In the genomic region with DNA sequence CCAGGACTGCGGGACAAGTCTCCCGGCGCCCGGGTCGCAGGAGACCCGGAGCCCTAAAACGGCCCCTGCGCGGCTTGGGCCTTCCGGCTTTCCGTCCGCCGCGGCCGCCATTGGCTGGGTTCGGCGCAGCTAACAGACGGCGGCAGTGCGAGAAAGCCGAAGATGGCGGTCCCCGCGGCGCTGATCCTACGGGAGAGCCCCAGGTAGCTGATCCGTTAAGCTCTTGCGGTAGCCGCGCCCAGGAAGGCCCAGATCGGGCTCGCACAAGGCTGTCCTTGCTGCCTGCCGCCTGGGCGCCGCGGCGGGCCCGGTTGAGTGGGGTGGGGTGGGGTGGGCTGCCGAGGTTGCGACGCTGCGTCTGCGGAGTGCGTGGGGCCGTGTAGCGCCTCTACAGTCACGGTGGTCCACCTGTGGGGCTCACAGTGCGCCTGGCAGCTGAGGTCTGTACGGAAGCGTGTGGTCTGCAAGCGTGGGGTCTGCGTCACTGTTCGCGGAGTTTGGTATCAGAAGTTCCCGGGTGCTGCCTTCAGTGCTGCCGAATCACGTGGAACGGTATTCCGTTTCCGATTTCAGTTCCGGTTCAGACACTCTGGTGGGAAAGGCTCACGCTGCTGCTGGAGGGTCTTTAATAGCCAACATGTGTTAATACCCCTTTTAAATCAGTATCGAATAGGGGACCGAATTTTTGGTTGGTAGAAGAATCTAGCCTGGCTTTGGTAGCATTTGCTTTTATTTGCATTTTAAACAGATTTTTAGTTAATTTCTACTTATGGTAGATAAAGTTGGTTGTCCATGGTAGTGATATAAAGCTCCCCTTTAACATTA, we compare ENCODE assay signal across 1 cellular context.
A peak's percentile ranks its signal among the peaks of the same experiment; 100 is the strongest.
TF ChIP-seq lines count a peak whose summit lies in the region.

Gene COMMD10, plus strand, starts transcription at position 135 of the 825 bp plus-strand sequence.

TF ChIP-seq in HepG2, 621 proteins besides CTCF, POLR2A, EP300 and RAD21 (continued from another document and continues in another):
- TF ChIP-seq CSRNP1 (CRISPR knock-in tag; IDR thresholded peaks at IDR 0.05) = peak; percentile 83; the same call in 1 of the 2 replicates
- TF ChIP-seq ZNF883 (CRISPR knock-in tag; IDR thresholded peaks at IDR 0.05; ENCODE audit: not compliant biosample characterization) = peak; percentile 79
- TF ChIP-seq, protein P1, sequence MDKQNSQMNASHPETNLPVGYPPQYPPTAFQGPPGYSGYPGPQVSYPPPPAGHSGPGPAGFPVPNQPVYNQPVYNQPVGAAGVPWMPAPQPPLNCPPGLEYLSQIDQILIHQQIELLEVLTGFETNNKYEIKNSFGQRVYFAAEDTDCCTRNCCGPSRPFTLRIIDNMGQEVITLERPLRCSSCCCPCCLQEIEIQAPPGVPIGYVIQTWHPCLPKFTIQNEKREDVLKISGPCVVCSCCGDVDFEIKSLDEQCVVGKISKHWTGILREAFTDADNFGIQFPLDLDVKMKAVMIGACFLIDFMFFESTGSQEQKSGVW (CRISPR knock-in tag; IDR thresholded peaks at IDR 0.05; ENCODE audit: borderline replicate concordance) = no peak
- peak; percentile 63 for TF ChIP-seq TFDP1 (CRISPR knock-in tag; IDR thresholded peaks at IDR 0.05; ENCODE audit: borderline replicate concordance)
- TF ChIP-seq ZNF274 (CRISPR knock-in tag; IDR thresholded peaks at IDR 0.05) = peak; percentile 89
- no peak for TF ChIP-seq MIXL1 (CRISPR knock-in tag; IDR thresholded peaks at IDR 0.05)
- TF ChIP-seq, protein P2, sequence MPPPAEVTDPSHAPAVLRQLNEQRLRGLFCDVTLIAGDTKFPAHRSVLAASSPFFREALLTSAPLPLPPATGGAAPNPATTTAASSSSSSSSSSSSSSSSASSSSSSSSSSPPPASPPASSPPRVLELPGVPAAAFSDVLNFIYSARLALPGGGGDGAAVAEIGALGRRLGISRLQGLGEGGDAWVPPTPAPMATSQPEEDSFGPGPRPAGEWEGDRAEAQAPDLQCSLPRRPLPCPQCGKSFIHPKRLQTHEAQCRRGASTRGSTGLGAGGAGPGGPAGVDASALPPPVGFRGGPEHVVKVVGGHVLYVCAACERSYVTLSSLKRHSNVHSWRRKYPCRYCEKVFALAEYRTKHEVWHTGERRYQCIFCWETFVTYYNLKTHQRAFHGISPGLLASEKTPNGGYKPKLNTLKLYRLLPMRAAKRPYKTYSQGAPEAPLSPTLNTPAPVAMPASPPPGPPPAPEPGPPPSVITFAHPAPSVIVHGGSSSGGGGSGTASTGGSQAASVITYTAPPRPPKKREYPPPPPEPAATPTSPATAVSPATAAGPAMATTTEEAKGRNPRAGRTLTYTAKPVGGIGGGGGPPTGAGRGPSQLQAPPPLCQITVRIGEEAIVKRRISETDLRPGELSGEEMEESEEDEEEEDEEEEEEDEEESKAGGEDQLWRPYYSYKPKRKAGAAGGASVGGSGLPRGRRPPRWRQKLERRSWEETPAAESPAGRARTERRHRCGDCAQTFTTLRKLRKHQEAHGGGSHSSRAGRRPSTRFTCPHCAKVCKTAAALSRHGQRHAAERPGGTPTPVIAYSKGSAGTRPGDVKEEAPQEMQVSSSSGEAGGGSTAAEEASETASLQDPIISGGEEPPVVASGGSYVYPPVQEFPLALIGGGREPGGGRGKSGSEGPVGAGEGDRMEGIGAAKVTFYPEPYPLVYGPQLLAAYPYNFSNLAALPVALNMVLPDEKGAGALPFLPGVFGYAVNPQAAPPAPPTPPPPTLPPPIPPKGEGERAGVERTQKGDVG (CRISPR knock-in tag; IDR thresholded peaks at IDR 0.05; ENCODE audit: borderline replicate concordance) = peak; percentile 82
- TF ChIP-seq ARID4A (CRISPR knock-in tag; IDR thresholded peaks at IDR 0.05; ENCODE audit: borderline replicate concordance) = peak; percentile 92; the same call in 1 of the 2 replicates
- TF ChIP-seq, protein P3, sequence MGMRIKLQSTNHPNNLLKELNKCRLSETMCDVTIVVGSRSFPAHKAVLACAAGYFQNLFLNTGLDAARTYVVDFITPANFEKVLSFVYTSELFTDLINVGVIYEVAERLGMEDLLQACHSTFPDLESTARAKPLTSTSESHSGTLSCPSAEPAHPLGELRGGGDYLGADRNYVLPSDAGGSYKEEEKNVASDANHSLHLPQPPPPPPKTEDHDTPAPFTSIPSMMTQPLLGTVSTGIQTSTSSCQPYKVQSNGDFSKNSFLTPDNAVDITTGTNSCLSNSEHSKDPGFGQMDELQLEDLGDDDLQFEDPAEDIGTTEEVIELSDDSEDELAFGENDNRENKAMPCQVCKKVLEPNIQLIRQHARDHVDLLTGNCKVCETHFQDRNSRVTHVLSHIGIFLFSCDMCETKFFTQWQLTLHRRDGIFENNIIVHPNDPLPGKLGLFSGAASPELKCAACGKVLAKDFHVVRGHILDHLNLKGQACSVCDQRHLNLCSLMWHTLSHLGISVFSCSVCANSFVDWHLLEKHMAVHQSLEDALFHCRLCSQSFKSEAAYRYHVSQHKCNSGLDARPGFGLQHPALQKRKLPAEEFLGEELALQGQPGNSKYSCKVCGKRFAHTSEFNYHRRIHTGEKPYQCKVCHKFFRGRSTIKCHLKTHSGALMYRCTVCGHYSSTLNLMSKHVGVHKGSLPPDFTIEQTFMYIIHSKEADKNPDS (CRISPR knock-in tag; IDR thresholded peaks at IDR 0.05) = no peak
- peak; percentile 78 for TF ChIP-seq ASH2L (IDR thresholded peaks at IDR 0.05; ENCODE audit: insufficient read length, low read depth, low read length)
- TF ChIP-seq ZNF567 (CRISPR knock-in tag; IDR thresholded peaks at IDR 0.05; ENCODE audit: borderline replicate concordance) = peak; percentile 82; the same call in 1 of the 2 replicates
- peak; percentile 79 for TF ChIP-seq SPEN (CRISPR knock-in tag; IDR thresholded peaks at IDR 0.05; ENCODE audit: low read depth)
- TF ChIP-seq, protein P4, sequence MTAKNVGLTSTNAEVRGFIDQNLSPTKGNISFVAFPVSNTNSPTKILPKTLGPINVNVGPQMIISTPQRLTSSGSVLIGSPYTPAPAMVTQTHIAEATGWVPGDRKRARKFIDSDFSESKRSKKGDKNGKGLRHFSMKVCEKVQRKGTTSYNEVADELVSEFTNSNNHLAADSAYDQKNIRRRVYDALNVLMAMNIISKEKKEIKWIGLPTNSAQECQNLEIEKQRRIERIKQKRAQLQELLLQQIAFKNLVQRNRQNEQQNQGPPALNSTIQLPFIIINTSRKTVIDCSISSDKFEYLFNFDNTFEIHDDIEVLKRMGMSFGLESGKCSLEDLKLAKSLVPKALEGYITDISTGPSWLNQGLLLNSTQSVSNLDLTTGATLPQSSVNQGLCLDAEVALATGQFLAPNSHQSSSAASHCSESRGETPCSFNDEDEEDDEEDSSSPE (CRISPR knock-in tag; IDR thresholded peaks at IDR 0.05) = peak; percentile 70
- TF ChIP-seq SNAPC2 (CRISPR knock-in tag; IDR thresholded peaks at IDR 0.05) = no peak
- TF ChIP-seq PCBP1 (IDR thresholded peaks at IDR 0.05; ENCODE audit: borderline replicate concordance, low read depth, low read length) = no peak
- peak; percentile 80; the same call in 1 of the 2 replicates for TF ChIP-seq NFKB2 (CRISPR knock-in tag; IDR thresholded peaks at IDR 0.05; ENCODE audit: borderline replicate concordance)
- no peak for TF ChIP-seq RELA (CRISPR knock-in tag; IDR thresholded peaks at IDR 0.05)
- TF ChIP-seq ZNF333 (CRISPR knock-in tag; IDR thresholded peaks at IDR 0.05; ENCODE audit: borderline replicate concordance) = no peak
- peak; percentile 37 for TF ChIP-seq MNT (IDR thresholded peaks at IDR 0.05)
- TF ChIP-seq ARID3A (IDR thresholded peaks at IDR 0.05; ENCODE audit: low read depth, low read length) = no peak
